22 cellular contexts compared by ENCODE assay signal in genomic region chrX:96211953-96212352, GRCh38.
"Had no signal": no experiment of that assay in that cellular context is flagged by ENCODE, and none has a peak within 500 bp of the region (broad histone marks: within the 10 kb centered on the region; RNA-seq: fewer than 3 reads in every experiment).

No MANE protein-coding gene starts in this region.

- H3K27me3 ChIP-seq: esophagus muscularis mucosa, neutrophil, ovary, spleen, testis, vagina had no signal

- ATAC-seq: activated T-cell treated with anti-CD3 and anti-CD28 coated beads, Interleukin-2, amount 50 U/mL, for 72 hours had no signal

- H3K4me1 ChIP-seq: esophagus muscularis mucosa, prostate gland, spleen, testis, vagina had no signal

- H3K36me3 ChIP-seq: esophagus muscularis mucosa, neutrophil, ovary, prostate gland, spleen, vagina had no signal

- H3K27ac ChIP-seq: coronary artery, esophagus muscularis mucosa, neutrophil, ovary, prostate gland, spleen, testis, vagina had no signal

- H3K9me3 ChIP-seq: neutrophil, ovary, prostate gland, testis, vagina had no signal

- H3K4me3 ChIP-seq: coronary artery, esophagus muscularis mucosa, ovary, prostate gland, spleen, testis, vagina had no signal

- DNase-seq: activated CD4-positive, alpha-beta memory T cell treated with anti-CD3 and anti-CD28 coated beads for 36 hours; activated CD4-positive, alpha-beta T cell treated with anti-CD3 and anti-CD28 coated beads for 48 hours; activated CD4-positive, CD25-positive, alpha-beta regulatory T cell; activated effector memory CD4-positive, alpha-beta T cell treated with Interleukin-2 at 50 U/mL for 16 hours; activated naive CD4-positive, alpha-beta T cell treated with anti-CD3 and anti-CD28 coated beads for 36 hours; activated naive CD8-positive, alpha-beta T cell treated with anti-CD3 and anti-CD28 coated beads, Interleukin-2, amount 10 ng/mL, durations not matched to agents 7 days and 5 days; activated T-cell treated with anti-CD3 and anti-CD28 coated beads, Interleukin-2, amount 50 U/mL, for 72 hours; amygdala; cerebellar nuclear complex; glutamatergic neuron; hippocampal formation; ovary; spleen; stimulated activated CD4-positive, alpha-beta T cell treated with anti-CD3 and anti-CD28 coated beads, Interleukin-4, amount 100 ng/mL, for 1 hour; stimulated activated naive CD4-positive, alpha-beta T cell; testis had no signal

- FAIRE-seq: frontal cortex had no signal
